ENCODE assay signal across 23 cellular contexts in genomic region chr13:36774895-36775294, GRCh38.
"Had no signal": no experiment of that assay in that cellular context is flagged by ENCODE, and none has a peak within 500 bp of the region (broad histone marks: within the 10 kb centered on the region; RNA-seq: fewer than 3 reads in every experiment).

No MANE protein-coding gene starts in this region.

- H3K9me3 ChIP-seq: adrenal gland had no signal

- DNase-seq: activated CD4-positive, alpha-beta T cell treated with anti-CD3 and anti-CD28 coated beads for 1 hour; activated CD4-positive, alpha-beta T cell treated with anti-CD3 and anti-CD28 coated beads, Interleukin-2, amount 10 ng/mL, durations not matched to agents 24 days and 14 days; activated CD4-positive, alpha-beta T cell treated with anti-CD3 and anti-CD28 coated beads, Interleukin-2, amount 50 U/mL, for 48 hours; activated CD8-positive, alpha-beta memory T cell treated with anti-CD3 and anti-CD28 coated beads for 24 hours; activated gamma-delta T cell; activated naive CD4-positive, alpha-beta T cell treated with anti-CD3 and anti-CD28 coated beads for 36 hours; activated naive CD8-positive, alpha-beta T cell treated with anti-CD3 and anti-CD28 coated beads for 36 hours; activated T-cell treated with anti-CD3 and anti-CD28 coated beads, Interleukin-2, amount 50 U/mL, for 48 hours; adrenal gland; anterior cingulate cortex; MM.1S; NCI-H1105; NCI-H1436; NCI-H1694 treated with DMSO at 0.1 percent for 48 hours; NCI-H2029 treated with DMSO at 0.1 percent for 48 hours; NCI-H510A treated with DMSO at 0.1 percent for 48 hours; NCI-H69; PC-9; SHP77 treated with DMSO at 0.1 percent for 48 hours; T-helper 17 cell; T-helper 9 cell had no signal

- H3K4me3 ChIP-seq: adrenal gland, PC-9 had no signal

- H3K9me3 Mint-ChIP-seq: activated CD4-positive, alpha-beta T cell treated with anti-CD3 and anti-CD28 coated beads, Interleukin-2, amount 10 ng/mL, durations not matched to agents 24 days and 14 days; activated naive CD4-positive, alpha-beta T cell treated with anti-CD3 and anti-CD28 coated beads for 36 hours; activated naive CD8-positive, alpha-beta T cell treated with anti-CD3 and anti-CD28 coated beads for 36 hours; activated T-helper 17 cell treated with anti-CD3 and anti-CD28 coated beads, Interleukin-2, amount 50 U/mL, for 72 hours had no signal

- H3K27ac ChIP-seq: adrenal gland, PC-9 had no signal

- H3K4me2 ChIP-seq: PC-9 had no signal

- H3K4me3 Mint-ChIP-seq: activated CD4-positive, alpha-beta T cell treated with anti-CD3 and anti-CD28 coated beads, Interleukin-2, amount 10 ng/mL, durations not matched to agents 24 days and 14 days; activated naive CD4-positive, alpha-beta T cell treated with anti-CD3 and anti-CD28 coated beads for 36 hours; activated naive CD8-positive, alpha-beta T cell treated with anti-CD3 and anti-CD28 coated beads for 36 hours; activated T-helper 17 cell treated with anti-CD3 and anti-CD28 coated beads, Interleukin-2, amount 50 U/mL, for 72 hours; T-helper 17 cell; WTC11 had no signal

- H3K36me3 Mint-ChIP-seq: activated naive CD8-positive, alpha-beta T cell treated with anti-CD3 and anti-CD28 coated beads for 36 hours had no signal

- H3K27ac Mint-ChIP-seq: activated CD4-positive, alpha-beta T cell treated with anti-CD3 and anti-CD28 coated beads, Interleukin-2, amount 10 ng/mL, durations not matched to agents 24 days and 14 days; activated naive CD4-positive, alpha-beta T cell treated with anti-CD3 and anti-CD28 coated beads for 36 hours; activated naive CD8-positive, alpha-beta T cell treated with anti-CD3 and anti-CD28 coated beads for 36 hours; activated T-helper 17 cell treated with anti-CD3 and anti-CD28 coated beads, Interleukin-2, amount 50 U/mL, for 72 hours; T-helper 17 cell; WTC11 had no signal

- H3K36me3 ChIP-seq: adrenal gland had no signal

- H2AFZ ChIP-seq: PC-9 had no signal

- H3K4me1 Mint-ChIP-seq: activated CD4-positive, alpha-beta T cell treated with anti-CD3 and anti-CD28 coated beads, Interleukin-2, amount 10 ng/mL, durations not matched to agents 24 days and 14 days; activated naive CD8-positive, alpha-beta T cell treated with anti-CD3 and anti-CD28 coated beads for 36 hours; activated T-helper 17 cell treated with anti-CD3 and anti-CD28 coated beads, Interleukin-2, amount 50 U/mL, for 72 hours; T-helper 17 cell had no signal

- H3K4me1 ChIP-seq: adrenal gland had no signal
